ENCODE assay signal across 17 cellular contexts in genomic region chr6:170096803-170097504, GRCh38.
DNase-seq lines count a peak whose midpoint lies in the region; ATAC-seq and TF ChIP-seq lines count a peak whose summit lies in the region.
"Had no signal": no experiment of that assay in that cellular context is flagged by ENCODE, and none has a peak within 500 bp of the region (broad histone marks: within the 10 kb centered on the region; RNA-seq: fewer than 3 reads in every experiment).

No MANE protein-coding gene starts in this region.

- no peak for TF ChIP-seq POLR2A in suprapubic skin (IDR thresholded peaks at IDR 0.05)

- ATAC-seq in left lobe of liver (no peak), GM18867 (IDR thresholded peaks at IDR 0.05; ENCODE audit: unreplicated experiment) (no peak), HG03520 (IDR thresholded peaks at IDR 0.05; ENCODE audit: unreplicated experiment) (no peak)
- ATAC-seq: naive thymus-derived CD8-positive, alpha-beta T cell had no signal

- no peak overlapping the region for H3K4me3 ChIP-seq in SK-N-MC
- no peak overlapping the region for H3K4me3 ChIP-seq in suprapubic skin

- H3K9ac ChIP-seq in SK-N-MC (ENCODE audit: insufficient read length) = no peak overlapping the region

- peak overlapping the region; percentile 57; the same call in 1 of the 2 replicates for H3K27ac ChIP-seq in SK-N-MC
- no peak overlapping the region for H3K27ac ChIP-seq in suprapubic skin
- H3K27ac ChIP-seq: 22Rv1, epithelial cell of prostate, VCaP had no signal

- H3K36me3 ChIP-seq in SK-N-MC (ENCODE audit: insufficient read depth, low read length) (no peaks in the 10 kb centered on the region), suprapubic skin (no peaks in the 10 kb centered on the region)

- DNase-seq in NCI-H1417 treated with DMSO at 0.1 percent for 48 hours (lab: John Stamatoyannopoulos, UW) (peak; percentile 43), NCI-H1417 (lab: John Stamatoyannopoulos, UW) (no peak), SK-N-MC (ENCODE audit: low read depth, low spot score) (no peak), left lobe of liver (ENCODE audit: low spot score) (peak; percentile 14), suprapubic skin (ENCODE audit: low spot score in 2 of 2) (peak; percentile 31 to 35)
- no peak for DNase-seq in central memory CD4-positive, alpha-beta T cell
- DNase-seq: C1 segment of cervical spinal cord; HCEC 1CT; MM.1S; stimulated activated CD4-positive, alpha-beta T cell treated with anti-CD3 and anti-CD28 coated beads, Interleukin-1b, Interleukin-23, amount 100 ng/mL, for 48 hours; SW 1271 had no signal

- H3K4me1 ChIP-seq in suprapubic skin = no peaks in the 10 kb centered on the region

- peaks cover 14% of the 10 kb centered on the region for H3K27me3 ChIP-seq in suprapubic skin

- TF ChIP-seq CTCF in suprapubic skin (IDR thresholded peaks at IDR 0.05) = no peak

- H3K9me3 ChIP-seq in SK-N-MC (ENCODE audit: low read depth, low read length) = no peaks in the 10 kb centered on the region
- no peaks in the 10 kb centered on the region for H3K9me3 ChIP-seq in suprapubic skin

- 73% methylated on average over 19 of the region's 22 CpGs for WGBS in suprapubic skin

- no peak for TF ChIP-seq EP300 in suprapubic skin (IDR thresholded peaks at IDR 0.05)

Comparison
In these comparisons a context has a peak if more than half of its experiments do, and no peak if none do; other contexts are left out.
1. DNase-seq: peak in NCI-H1417 treated with DMSO at 0.1 percent for 48 hours (single experiment), left lobe of liver (single experiment) and suprapubic skin (2 of 2); none in NCI-H1417 (0 of 3), SK-N-MC (single experiment) and central memory CD4-positive, alpha-beta T cell (single experiment).